Comparison of ENCODE assay signal across 26 cellular contexts in the genomic region with DNA sequence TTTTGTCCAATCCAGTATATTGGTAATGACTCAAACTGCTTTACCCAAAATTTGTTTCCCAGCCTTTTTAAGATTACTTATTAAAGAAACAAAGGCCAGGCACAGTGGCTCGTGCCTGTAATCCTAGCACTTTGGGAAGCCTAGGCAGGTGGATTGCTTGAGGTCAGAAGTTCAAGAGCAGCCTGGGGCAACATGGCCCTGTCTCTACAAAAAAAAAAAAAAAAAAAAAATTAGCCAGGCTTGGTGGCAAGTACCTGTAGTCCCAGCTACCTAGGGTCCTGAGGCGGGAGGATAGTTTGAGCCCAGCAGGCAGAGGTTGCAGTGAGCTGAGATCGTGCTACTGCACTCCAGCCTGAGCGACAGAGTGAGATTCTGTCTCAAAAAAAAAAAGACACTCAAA.
"Had no signal": no experiment of that assay in that cellular context is flagged by ENCODE, and none has a peak within 500 bp of the region (broad histone marks: within the 10 kb centered on the region; RNA-seq: fewer than 3 reads in every experiment).

No MANE protein-coding gene starts in this region.

- H3K9me3 Mint-ChIP-seq: activated CD4-positive, alpha-beta memory T cell treated with anti-CD3 and anti-CD28 coated beads for 36 hours; activated CD4-positive, alpha-beta T cell treated with anti-CD3 and anti-CD28 coated beads, Interleukin-2, amount 10 ng/mL, durations not matched to agents 7 days and 5 days; activated naive CD4-positive, alpha-beta T cell treated with anti-CD3 and anti-CD28 coated beads, Interleukin-2, amount 50 U/mL, for 72 hours; activated naive CD8-positive, alpha-beta T cell treated with anti-CD3 and anti-CD28 coated beads, Interleukin-2, amount 50 U/mL, for 24 hours; activated T-cell treated with anti-CD3 and anti-CD28 coated beads, Interleukin-2, amount 50 U/mL, for 4 hours had no signal

- H3K27me3 ChIP-seq: ascending aorta, body of pancreas had no signal

- ATAC-seq: activated naive CD4-positive, alpha-beta T cell treated with anti-CD3 and anti-CD28 coated beads, Interleukin-2, amount 50 U/mL, for 72 hours; activated naive CD8-positive, alpha-beta T cell treated with anti-CD3 and anti-CD28 coated beads, Interleukin-2, amount 50 U/mL, for 24 hours; activated T-cell treated with anti-CD3 and anti-CD28 coated beads, Interleukin-2, amount 50 U/mL, for 4 hours; body of pancreas had no signal

- DNase-seq: activated CD4-positive, alpha-beta memory T cell treated with anti-CD3 and anti-CD28 coated beads for 36 hours; activated CD4-positive, alpha-beta T cell treated with anti-CD3 and anti-CD28 coated beads, Interleukin-2, amount 10 ng/mL, durations not matched to agents 7 days and 5 days; activated CD4-positive, CD25-positive, alpha-beta regulatory T cell; activated CD8-positive, alpha-beta memory T cell treated with anti-CD3 and anti-CD28 coated beads for 24 hours; activated effector memory CD4-positive, alpha-beta T cell treated with anti-CD3 and anti-CD28 coated beads, Interleukin-2, amount 50 U/mL, for 16 hours; activated naive CD4-positive, alpha-beta T cell treated with Interleukin-2 at 50 U/mL for 16 hours; activated naive CD8-positive, alpha-beta T cell treated with anti-CD3 and anti-CD28 coated beads, Interleukin-2, amount 50 U/mL, for 24 hours; activated T-cell treated with anti-CD3 and anti-CD28 coated beads, Interleukin-2, amount 50 U/mL, for 4 hours; amniotic stem cell; body of pancreas; central memory CD4-positive, alpha-beta T cell; NCI-H1092; NCI-H1417 treated with DMSO at 0.1 percent for 48 hours; NCI-H187 treated with DMSO at 0.1 percent for 48 hours; NCI-H2081 treated with DMSO at 0.1 percent for 48 hours; NCI-H345; NCI-H510A; NCI-H526 treated with DMSO at 0.1 percent for 48 hours; SIG-M5; T-helper 1 cell had no signal

- H3K4me3 Mint-ChIP-seq: activated CD4-positive, alpha-beta memory T cell treated with anti-CD3 and anti-CD28 coated beads for 36 hours; activated CD4-positive, alpha-beta T cell treated with anti-CD3 and anti-CD28 coated beads, Interleukin-2, amount 10 ng/mL, durations not matched to agents 7 days and 5 days; activated naive CD8-positive, alpha-beta T cell treated with anti-CD3 and anti-CD28 coated beads, Interleukin-2, amount 50 U/mL, for 24 hours; activated T-cell treated with anti-CD3 and anti-CD28 coated beads, Interleukin-2, amount 50 U/mL, for 4 hours had no signal

- H3K36me3 ChIP-seq: ascending aorta had no signal

- FAIRE-seq: bronchial epithelial cell had no signal

- H3K4me2 ChIP-seq: KMS-11 had no signal

- H3K27ac ChIP-seq: ascending aorta, body of pancreas, KMS-11, SK-N-MC, VCaP had no signal

- H3K4me3 ChIP-seq: ascending aorta, body of pancreas, SK-N-MC had no signal

- H3K27me3 Mint-ChIP-seq: activated CD4-positive, alpha-beta memory T cell treated with anti-CD3 and anti-CD28 coated beads for 36 hours; activated naive CD8-positive, alpha-beta T cell treated with anti-CD3 and anti-CD28 coated beads, Interleukin-2, amount 50 U/mL, for 24 hours had no signal

- H3K9me3 ChIP-seq: ascending aorta, body of pancreas had no signal

- H3K36me3 Mint-ChIP-seq: activated CD4-positive, alpha-beta memory T cell treated with anti-CD3 and anti-CD28 coated beads for 36 hours; activated naive CD4-positive, alpha-beta T cell treated with anti-CD3 and anti-CD28 coated beads, Interleukin-2, amount 50 U/mL, for 72 hours had no signal

- H3K9ac ChIP-seq: KMS-11 had no signal

- H3K27ac Mint-ChIP-seq: activated CD4-positive, alpha-beta memory T cell treated with anti-CD3 and anti-CD28 coated beads for 36 hours; activated CD4-positive, alpha-beta T cell treated with anti-CD3 and anti-CD28 coated beads, Interleukin-2, amount 10 ng/mL, durations not matched to agents 7 days and 5 days; activated naive CD4-positive, alpha-beta T cell treated with anti-CD3 and anti-CD28 coated beads, Interleukin-2, amount 50 U/mL, for 72 hours; activated naive CD8-positive, alpha-beta T cell treated with anti-CD3 and anti-CD28 coated beads, Interleukin-2, amount 50 U/mL, for 24 hours had no signal
